In the genomic region with DNA sequence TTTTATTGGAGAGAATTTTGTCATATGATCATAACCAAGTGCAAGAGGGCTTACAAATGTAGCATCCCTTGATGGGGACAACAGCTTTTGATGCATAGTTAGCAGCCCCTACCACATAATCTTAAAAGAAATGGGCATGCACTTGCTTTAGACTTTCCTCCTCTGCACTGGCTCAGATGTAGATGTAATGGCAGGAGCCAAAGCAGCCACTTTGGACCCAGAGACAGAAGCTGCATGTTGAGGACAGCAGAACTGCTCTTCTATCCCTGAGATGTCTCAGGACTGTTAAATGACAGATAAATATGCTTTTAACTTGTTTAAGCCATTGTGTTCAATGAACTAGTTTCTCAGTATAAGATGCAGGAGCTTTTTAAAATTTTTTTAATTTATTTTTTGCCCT, we compare ENCODE assay signal across 10 cellular contexts.
"Had no signal": no experiment of that assay in that cellular context is flagged by ENCODE, and none has a peak within 500 bp of the region (broad histone marks: within the 10 kb centered on the region; RNA-seq: fewer than 3 reads in every experiment).

No MANE protein-coding gene starts in this region.

- FAIRE-seq: H54 had no signal

- H3K9me3 Mint-ChIP-seq: H9 had no signal

- H3K4me1 ChIP-seq: HAP-1 had no signal

- H3K4me3 ChIP-seq: GM23248, GM23338, HAP-1 had no signal

- H3K4me2 ChIP-seq: GM23338 had no signal

- H2AFZ ChIP-seq: GM23248, GM23338 had no signal

- H3K4me1 Mint-ChIP-seq: GM23338 had no signal

- DNase-seq: GM23248, GOT3, H7, H9, HCEC 1CT, HFFc6 had no signal

- H3K27ac Mint-ChIP-seq: GM23338, H9, HFFc6 had no signal

- H3K27ac ChIP-seq: GM23248 had no signal

- H3K4me3 Mint-ChIP-seq: GM23338, H9, HFFc6 had no signal

- H3K9ac ChIP-seq: GM23248 had no signal

- H3K36me3 ChIP-seq: HAP-1 had no signal

- H3K9me3 ChIP-seq: HAP-1 had no signal

- ATAC-seq: GM23338, HCT116 had no signal
